12 cellular contexts compared by ENCODE assay signal in genomic region chr7:130152270-130153141, GRCh38. TPM values are rescaled to one million over a fixed set of nuclear protein-coding genes. Genes with fewer than 3 reads are reported as not detected.
A peak's percentile ranks its signal among the peaks of the same experiment; 100 is the strongest.
DNase-seq lines count a peak whose midpoint lies in the region; ATAC-seq and TF ChIP-seq lines count a peak whose summit lies in the region.
"Had no signal": no experiment of that assay in that cellular context is flagged by ENCODE, and none has a peak within 500 bp of the region (broad histone marks: within the 10 kb centered on the region; RNA-seq: fewer than 3 reads in every experiment).

No MANE protein-coding gene starts in this region.

- no peak overlapping the region for H3K4me2 ChIP-seq in GM23248 (ENCODE audit: unreplicated experiment)

- no peak overlapping the region for H3K4me3 ChIP-seq in GM23248
- no peak overlapping the region for H3K4me3 ChIP-seq in naive thymus-derived CD4-positive, alpha-beta T cell (ENCODE audit: low read length)
- no peak overlapping the region for H3K4me3 ChIP-seq in suprapubic skin

- H3F3A ChIP-seq in GM23248 (ENCODE audit: insufficient read depth) = no peaks in the 10 kb centered on the region

- no peak overlapping the region for H2AFZ ChIP-seq in GM23248

- H3K79me2 ChIP-seq in GM23248 (ENCODE audit: insufficient read depth) = no peaks in the 10 kb centered on the region

- H3K27ac ChIP-seq in GM23248 (no peak overlapping the region), suprapubic skin (no peak overlapping the region)
- no peak overlapping the region for H3K27ac ChIP-seq in naive thymus-derived CD4-positive, alpha-beta T cell (ENCODE audit: low read depth, low read length)

- no peak overlapping the region for H3K27ac Mint-ChIP-seq in naive thymus-derived CD4-positive, alpha-beta T cell
- H3K27ac Mint-ChIP-seq: activated B cell treated with CpG ODN at 0.5 μM for 24 hours had no signal

- H3K9me3 ChIP-seq in GM23248 (ENCODE audit: low read depth) = no peaks in the 10 kb centered on the region
- peaks cover 0 to 13% (median 0%) of the 10 kb centered on the region in 3 experiments for H3K9me3 ChIP-seq in naive thymus-derived CD4-positive, alpha-beta T cell (ENCODE audit: control insufficient read depth in 2 of 3, low read length in 3 of 3)
- no peaks in the 10 kb centered on the region for H3K9me3 ChIP-seq in suprapubic skin

- H3K9me3 Mint-ChIP-seq in naive thymus-derived CD4-positive, alpha-beta T cell = peaks cover 0 to 19% (median 9%) of the 10 kb centered on the region in 11 donors

- H3K9ac ChIP-seq in GM23248 = no peak overlapping the region

- no peaks in the 10 kb centered on the region for H3K36me3 ChIP-seq in GM23248 (ENCODE audit: low read depth)
- H3K36me3 ChIP-seq in naive thymus-derived CD4-positive, alpha-beta T cell (ENCODE audit: control insufficient read depth in 2 of 3, insufficient read depth in 3 of 3, low read length in 3 of 3) = no peaks in the 10 kb centered on the region
- no peaks in the 10 kb centered on the region for H3K36me3 ChIP-seq in suprapubic skin

- peaks cover 0 to 4% (median 0%) of the 10 kb centered on the region in 5 donors for H3K36me3 Mint-ChIP-seq in naive thymus-derived CD4-positive, alpha-beta T cell

- WGBS in GM23248 (ENCODE audit: low coverage in 1 of 2, low lambda C conversion rate in 2 of 2, missing lambda C conversion rate in 2 of 2), 2 experiments = 63 to 69% methylated on average over 16 of the region's 16 CpGs
- WGBS in suprapubic skin = 91% methylated on average over 4 of the region's 16 CpGs

- H3K4me1 ChIP-seq in GM23248 (ENCODE audit: insufficient read depth) = no peaks in the 10 kb centered on the region
- peaks cover 0 to 6% of the 10 kb centered on the region in 2 donors for H3K4me1 ChIP-seq in naive thymus-derived CD4-positive, alpha-beta T cell (ENCODE audit: control insufficient read depth in 2 of 2, insufficient read depth in 2 of 2, low read length in 2 of 2)
- H3K4me1 ChIP-seq in suprapubic skin = peaks cover 19% of the 10 kb centered on the region

- intact Hi-C loops in naive thymus-derived CD4-positive, alpha-beta T cell (cut with micrococcal nuclease) = no loop called here

- H3K9me2 ChIP-seq in GM23248 (ENCODE audit: insufficient read depth) = no peaks in the 10 kb centered on the region

- H3K27me3 ChIP-seq in GM23248 (replicated peaks; ENCODE audit: insufficient read depth) = no peaks in the 10 kb centered on the region
- no peaks in the 10 kb centered on the region for H3K27me3 ChIP-seq in naive thymus-derived CD4-positive, alpha-beta T cell (ENCODE audit: control insufficient read depth in 2 of 2, insufficient read depth in 2 of 2, low read length in 2 of 2)
- no peaks in the 10 kb centered on the region for H3K27me3 ChIP-seq in suprapubic skin

- peaks cover 4 to 17% (median 5%) of the 10 kb centered on the region in 5 donors for H3K27me3 Mint-ChIP-seq in naive thymus-derived CD4-positive, alpha-beta T cell
- H3K27me3 Mint-ChIP-seq: activated B cell treated with CpG ODN at 0.5 μM for 24 hours had no signal

- H3K4me3 Mint-ChIP-seq in naive thymus-derived CD4-positive, alpha-beta T cell = no peak overlapping the region
- H3K4me3 Mint-ChIP-seq: activated B cell treated with CpG ODN at 0.5 μM for 24 hours had no signal

- POLR2A ChIA-PET in naive thymus-derived CD4-positive, alpha-beta T cell (lab: Charles Lee) = no interaction called here

- DNase-seq in CD1c-positive myeloid dendritic cell (ENCODE audit: extremely low spot score) (peak; percentile 3), GM23248 (peak; percentile 43), DMS53 (lab: John Stamatoyannopoulos, UW) (no peak), suprapubic skin (ENCODE audit: low spot score in 2 of 2) (no peak)
- peak; percentile 27 for DNase-seq in central memory CD4-positive, alpha-beta T cell
- DNase-seq in naive thymus-derived CD4-positive, alpha-beta T cell = peak in 2 of 9 donors; percentile 7 to 14
- DNase-seq: activated B cell treated with CpG ODN at 0.5 μM for 24 hours, COR-L47, NCI-H226 had no signal

- CTCF ChIA-PET in naive thymus-derived CD4-positive, alpha-beta T cell (lab: Charles Lee) = no interaction called here

- TF ChIP-seq EP300 in suprapubic skin (IDR thresholded peaks at IDR 0.05) = no peak

- H3K4me1 Mint-ChIP-seq in naive thymus-derived CD4-positive, alpha-beta T cell = peaks cover 0 to 5% (median 0%) of the 10 kb centered on the region in 7 donors

- H4K20me1 ChIP-seq in GM23248 (ENCODE audit: insufficient read depth) = no peaks in the 10 kb centered on the region

- no peak for TF ChIP-seq CTCF in suprapubic skin (IDR thresholded peaks at IDR 0.05)

- in situ Hi-C loops in GM23248 (cut with MboI) = no loop called here

- TF ChIP-seq POLR2A in suprapubic skin (IDR thresholded peaks at IDR 0.05) = no peak

- peak; percentile 24 for ATAC-seq in naive thymus-derived CD4-positive, alpha-beta T cell
- ATAC-seq in HG02588 (IDR thresholded peaks at IDR 0.05; ENCODE audit: unreplicated experiment) (no peak), HG03565 (IDR thresholded peaks at IDR 0.05; ENCODE audit: unreplicated experiment) (no peak)

RNA-seq across cellular contexts. Expression of gene TMEM209, which starts 52.7 kb away (rescaled TPM):
- 11.7 and 16.4 TPM in 2 replicates for total RNA-seq in GM23248 (2014; rRNA removed; shearing (Covaris generic))
- 17.0 and 18.3 TPM in 2 replicates for polyA plus RNA-seq in GM23248 (2016; fragmentation: Nextera tagmentation; extraction: Ambion mirVana)
- total RNA-seq in naive thymus-derived CD4-positive, alpha-beta T cell = 10 to 100 TPM; 18.8 to 37.3 (median 35.1) TPM
- polyA plus RNA-seq in naive thymus-derived CD4-positive, alpha-beta T cell = 10 to 100 TPM; 38.0 to 53.9 TPM
- 10 to 100 TPM in 3 of 4 donors, 1 to 10 TPM in 1; 8.7 to 15.0 (median 12.6) TPM for total RNA-seq in suprapubic skin

RNA-seq across cellular contexts. Expression of gene SSMEM1, which starts 55.2 kb away (rescaled TPM):
- not detected in 2 replicates for total RNA-seq in GM23248 (2014; rRNA removed; shearing (Covaris generic))
- not detected in 2 replicates for polyA plus RNA-seq in GM23248 (2016; fragmentation: Nextera tagmentation; extraction: Ambion mirVana)
- total RNA-seq in naive thymus-derived CD4-positive, alpha-beta T cell = not detected
- not detected for polyA plus RNA-seq in naive thymus-derived CD4-positive, alpha-beta T cell
- not detected for total RNA-seq in suprapubic skin
- total RNA-seq: activated B cell treated with CpG ODN at 0.5 μM for 24 hours, cerebellum had no signal

Comparison
In these comparisons a context has a peak if more than half of its experiments do, and no peak if none do; other contexts are left out.
1. DNase-seq: peak in CD1c-positive myeloid dendritic cell (single experiment), GM23248 (single experiment) and central memory CD4-positive, alpha-beta T cell (single experiment); none in DMS53 (single experiment) and suprapubic skin (0 of 2).